ENCODE assay signal across 11 cellular contexts in genomic region chr22:46055851-46056168, GRCh38.
DNase-seq lines count a peak whose midpoint lies in the region; ATAC-seq, FAIRE-seq and TF ChIP-seq lines count a peak whose summit lies in the region.
"Had no signal": no experiment of that assay in that cellular context is flagged by ENCODE, and none has a peak within 500 bp of the region (broad histone marks: within the 10 kb centered on the region; RNA-seq: fewer than 3 reads in every experiment).

No MANE protein-coding gene starts in this region.

- H3K27me3 ChIP-seq in right atrium auricular region (no peaks in the 10 kb centered on the region), astrocyte (ENCODE audit: insufficient read depth, low read length) (no peaks in the 10 kb centered on the region), lung (ENCODE audit: control insufficient read depth, insufficient read depth) (no peaks in the 10 kb centered on the region), upper lobe of right lung (no peaks in the 10 kb centered on the region)

- no peak for TF ChIP-seq CTCF in right atrium auricular region (IDR thresholded peaks at IDR 0.05)
- TF ChIP-seq CTCF in astrocyte (IDR thresholded peaks at IDR 0.05; ENCODE audit: insufficient read depth, low read depth, low read length) = no peak
- no peak for TF ChIP-seq CTCF in lung (IDR thresholded peaks at IDR 0.05; ENCODE audit: control extremely low read depth, extremely low read depth)
- TF ChIP-seq CTCF in upper lobe of right lung (IDR thresholded peaks at IDR 0.05) = no peak
- no peak for TF ChIP-seq CTCF in GM10266 (IDR thresholded peaks at IDR 0.05; ENCODE audit: control insufficient read depth, insufficient read depth, low read depth, missing control alignments)

- H3K4me3 Mint-ChIP-seq in astrocyte (ENCODE audit: unreplicated experiment) = no peak overlapping the region

- H4K20me1 ChIP-seq in astrocyte (ENCODE audit: insufficient read depth, low read length) = no peaks in the 10 kb centered on the region

- peaks cover 58% of the 10 kb centered on the region for H3K27me3 Mint-ChIP-seq in astrocyte (ENCODE audit: low read depth, unreplicated experiment)

- 54 to 88% methylated on average over 8 of the region's 8 CpGs for WGBS in lung, 2 donors

- H3K79me2 ChIP-seq in astrocyte (ENCODE audit: insufficient read depth, low read length) = peaks cover 97% of the 10 kb centered on the region

- H3K27ac ChIP-seq in right atrium auricular region (peak overlapping the region; percentile 96 to 100), astrocyte (ENCODE audit: low read depth, low read length) (peak overlapping the region; percentile 90), lung (ENCODE audit: low read depth in 1 of 2, low read length in 1 of 2) (peak overlapping the region; percentile 90 to 93), upper lobe of right lung (peak overlapping the region; percentile 98)

- H3K27ac Mint-ChIP-seq in astrocyte (ENCODE audit: unreplicated experiment) = no peak overlapping the region

- ATAC-seq in lung (ENCODE audit: insufficient read depth, low FRiP score) (no peak), upper lobe of right lung (no peak), GM18867 (IDR thresholded peaks at IDR 0.05; ENCODE audit: unreplicated experiment) (no peak)

- H3K4me1 ChIP-seq in right atrium auricular region = peaks cover 0 to 92% of the 10 kb centered on the region in 2 donors
- peaks cover 61% of the 10 kb centered on the region for H3K4me1 ChIP-seq in astrocyte (ENCODE audit: insufficient read depth, low read length)
- peaks cover 10 to 33% of the 10 kb centered on the region in 2 donors for H3K4me1 ChIP-seq in lung (ENCODE audit: control insufficient read depth in 2 of 2, insufficient read depth in 2 of 2, low read length in 2 of 2)
- H3K4me1 ChIP-seq in upper lobe of right lung = peaks cover 78% of the 10 kb centered on the region

- peak overlapping the region; percentile 84 for H3K9ac ChIP-seq in astrocyte (ENCODE audit: low read length)

- no peaks in the 10 kb centered on the region for H3K9me3 Mint-ChIP-seq in astrocyte (ENCODE audit: unreplicated experiment)
- H3K9me3 Mint-ChIP-seq: T-helper 2 cell treated with Interferon-gamma antibody and Interleukin-4, amounts not matched to agents 5 μg/mL and 100 μg/mL, for 36 hours had no signal

- H3K4me2 ChIP-seq in astrocyte (ENCODE audit: low read length) = peak overlapping the region; percentile 93

- intact Hi-C loops in cardiac septum (cut with DNase I) (loop anchor here (2.0 kb wide), 1 partner anchor 15 kb away; no protein-coding TSS in a partner anchor), upper lobe of right lung (cut with DNase I) (no loop called here)

- DNase-seq in right atrium auricular region (ENCODE audit: low spot score) (no peak), cardiac septum (ENCODE audit: low spot score) (no peak), astrocyte (ENCODE audit: low read depth) (no peak), lung (ENCODE audit: low spot score) (no peak), upper lobe of right lung (no peak), GM10266 (ENCODE audit: extremely low spot score) (no peak), GM03348 (ENCODE audit: low spot score) (no peak)
- DNase-seq: central memory CD4-positive, alpha-beta T cell; NCI-H2081 treated with DMSO at 0.1 percent for 48 hours had no signal

- H2AFZ ChIP-seq in astrocyte (ENCODE audit: low read depth, low read length) = peak overlapping the region; percentile 19

- no peaks in the 10 kb centered on the region for H3K4me1 Mint-ChIP-seq in astrocyte (ENCODE audit: low read depth, unreplicated experiment)

- H3K9me3 ChIP-seq in right atrium auricular region (no peaks in the 10 kb centered on the region), astrocyte (ENCODE audit: insufficient read depth, low read depth, low read length) (no peaks in the 10 kb centered on the region), lung (ENCODE audit: control insufficient read depth in 2 of 2, insufficient read depth in 1 of 2, low read length in 1 of 2) (no peaks in the 10 kb centered on the region), upper lobe of right lung (no peaks in the 10 kb centered on the region)

- H3K4me3 ChIP-seq in right atrium auricular region (peak overlapping the region; percentile 66 to 67), astrocyte (ENCODE audit: insufficient read depth, low read depth, low read length) (peak overlapping the region; percentile 53), lung (no peak overlapping the region), upper lobe of right lung (peak overlapping the region; percentile 81)

- H3K36me3 ChIP-seq in right atrium auricular region (no peaks in the 10 kb centered on the region), astrocyte (ENCODE audit: insufficient read depth, low read length) (no peaks in the 10 kb centered on the region), lung (ENCODE audit: control insufficient read depth in 2 of 2, insufficient read depth in 2 of 2, low read length in 2 of 2) (no peaks in the 10 kb centered on the region), upper lobe of right lung (no peaks in the 10 kb centered on the region)

- H3K36me3 Mint-ChIP-seq in astrocyte (ENCODE audit: low read depth, unreplicated experiment) = no peaks in the 10 kb centered on the region

- FAIRE-seq in astrocyte (lab: Jason Lieb, UNC) = no peak
